In the genomic region with DNA sequence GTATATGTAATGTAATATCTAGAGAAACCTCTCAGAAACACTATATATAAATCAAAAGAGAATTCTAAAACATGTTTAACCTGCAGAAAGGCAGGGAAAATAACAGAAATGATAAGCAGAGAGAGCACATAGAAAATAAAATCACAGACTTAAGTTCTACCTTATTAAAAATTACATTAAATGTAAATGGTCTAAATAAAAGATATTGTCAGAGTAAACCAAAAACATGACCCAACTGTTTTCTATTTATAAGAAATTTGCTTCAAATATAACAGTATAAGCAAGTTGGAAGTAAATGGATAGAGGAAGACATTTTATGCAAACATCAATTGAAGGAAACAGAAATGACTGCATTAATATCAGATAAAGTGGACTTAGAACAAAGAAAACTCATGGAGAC, we compare ENCODE assay signal across 30 cellular contexts.
"Had no signal": no experiment of that assay in that cellular context is flagged by ENCODE, and none has a peak within 500 bp of the region (broad histone marks: within the 10 kb centered on the region; RNA-seq: fewer than 3 reads in every experiment).

No MANE protein-coding gene starts in this region.

- FAIRE-seq: colon, endometrium, endothelial cell of umbilical vein, frontal cortex had no signal

- H3K36me3 ChIP-seq: colonic mucosa, esophagus muscularis mucosa, esophagus squamous epithelium, gastrocnemius medialis, gastroesophageal sphincter, heart left ventricle, heart right ventricle had no signal

- H3K4me1 Mint-ChIP-seq: endodermal cell had no signal

- H3K79me2 ChIP-seq: hepatocyte had no signal

- H2AFZ ChIP-seq: hepatocyte had no signal

- H3K4me3 ChIP-seq: colonic mucosa, coronary artery, dorsolateral prefrontal cortex, esophagus muscularis mucosa, esophagus squamous epithelium, gastrocnemius medialis, gastroesophageal sphincter, heart left ventricle, heart right ventricle, hepatocyte had no signal

- H3K27me3 ChIP-seq: colonic mucosa, dorsolateral prefrontal cortex, esophagus muscularis mucosa, esophagus squamous epithelium, foreskin keratinocyte, gastrocnemius medialis, gastroesophageal sphincter, heart left ventricle, heart right ventricle, hepatocyte had no signal

- H3K4me3 Mint-ChIP-seq: dendritic cell treated with granulocyte-macrophage colony-stimulating factor and Interleukin-4, amounts not matched to agents 40 ng/mL and 50 ng/mL, for 4 days; effector memory CD8-positive, alpha-beta T cell; endodermal cell had no signal

- DNase-seq: colonic mucosa; cortex of kidney; dermis blood vessel endothelial cell; dorsolateral prefrontal cortex; effector CD4-positive, alpha-beta T cell; effector CD8-positive, alpha-beta T cell; effector memory CD4-positive, alpha-beta T cell; effector memory CD8-positive, alpha-beta T cell; endodermal cell; erythroblast; esophagus squamous epithelium; foreskin fibroblast; foreskin keratinocyte; foreskin melanocyte; gastrocnemius medialis; glutamatergic neuron; head of caudate nucleus; heart left ventricle; heart right ventricle had no signal

- H3K27ac Mint-ChIP-seq: dendritic cell treated with granulocyte-macrophage colony-stimulating factor and Interleukin-4, amounts not matched to agents 40 ng/mL and 50 ng/mL, for 4 days; effector memory CD8-positive, alpha-beta T cell; endodermal cell had no signal

- H3K27me3 Mint-ChIP-seq: dendritic cell treated with granulocyte-macrophage colony-stimulating factor and Interleukin-4, amounts not matched to agents 40 ng/mL and 50 ng/mL, for 4 days; effector memory CD8-positive, alpha-beta T cell had no signal

- H3K27ac ChIP-seq: colonic mucosa, coronary artery, dorsolateral prefrontal cortex, epithelial cell of prostate, esophagus muscularis mucosa, esophagus squamous epithelium, foreskin keratinocyte, gastrocnemius medialis, gastroesophageal sphincter, heart left ventricle, heart right ventricle, hepatocyte had no signal

- ATAC-seq: effector memory CD8-positive, alpha-beta T cell; esophagus mucosa; foreskin keratinocyte; gastrocnemius medialis; gastroesophageal sphincter; heart left ventricle; heart right ventricle had no signal

- H3K4me1 ChIP-seq: colonic mucosa, esophagus muscularis mucosa, esophagus squamous epithelium, foreskin keratinocyte, gastrocnemius medialis, gastroesophageal sphincter, heart left ventricle, heart right ventricle had no signal

- H3K9me3 ChIP-seq: colonic mucosa had no signal

- H3K4me2 ChIP-seq: hepatocyte had no signal
